In the genomic region with DNA sequence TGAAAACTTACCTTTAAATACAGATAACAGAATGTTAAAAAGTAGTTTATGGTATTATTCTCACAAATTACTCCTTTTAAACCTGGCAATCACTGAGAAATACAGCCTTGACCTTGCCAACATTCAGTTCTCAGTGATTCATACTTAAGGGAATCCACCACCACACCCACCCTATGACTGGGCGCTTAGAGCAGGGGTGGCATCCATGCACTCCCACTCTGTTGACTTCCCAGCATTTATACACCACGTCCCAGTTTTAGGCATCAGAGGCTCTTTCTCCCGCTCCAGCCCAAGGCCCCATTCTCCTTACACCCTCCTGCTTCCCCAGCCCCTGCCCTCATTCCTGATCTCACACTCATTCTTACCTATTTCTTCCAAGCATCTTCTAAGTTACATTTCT, we compare ENCODE assay signal across 11 cellular contexts. TPM values are rescaled to one million over a fixed set of nuclear protein-coding genes. Genes with fewer than 3 reads are reported as not detected.
DNase-seq lines count a peak whose midpoint lies in the region; ATAC-seq and TF ChIP-seq lines count a peak whose summit lies in the region.
"Had no signal": no experiment of that assay in that cellular context is flagged by ENCODE, and none has a peak within 500 bp of the region (broad histone marks: within the 10 kb centered on the region; RNA-seq: fewer than 3 reads in every experiment).

No MANE protein-coding gene starts in this region.

- no peak for TF ChIP-seq POLR2A in upper lobe of left lung (IDR thresholded peaks at IDR 0.05)

- peaks cover 14% of the 10 kb centered on the region for H3K36me3 Mint-ChIP-seq in activated naive CD4-positive, alpha-beta T cell treated with anti-CD3 and anti-CD28 coated beads for 36 hours (ENCODE audit: low read depth)

- H3K9me3 Mint-ChIP-seq in activated naive CD4-positive, alpha-beta T cell treated with anti-CD3 and anti-CD28 coated beads for 36 hours: no peaks in the 10 kb centered on the region
- H3K9me3 Mint-ChIP-seq: T-helper 2 cell treated with Interferon-gamma antibody and Interleukin-4, amounts not matched to agents 5 μg/mL and 100 μg/mL, for 36 hours had no signal

- peak; percentile 44 for DNase-seq in activated naive CD4-positive, alpha-beta T cell treated with anti-CD3 and anti-CD28 coated beads for 36 hours
- DNase-seq in activated naive CD4-positive, alpha-beta T cell treated with anti-CD3 and anti-CD28 coated beads, Interleukin-2, amount 50 U/mL, for 16 hours: no peak
- DNase-seq in ascending aorta (ENCODE audit: low spot score in 2 of 2) (peak; percentile 39 to 91), kidney tubule cell (ENCODE audit: low spot score) (peak; percentile 85), upper lobe of left lung (no peak), occipital lobe (lab: John Stamatoyannopoulos, UW) (no peak)
- DNase-seq in activated CD8-positive, alpha-beta memory T cell treated with anti-CD3 and anti-CD28 coated beads, Interleukin-2, amount 50 U/mL, for 4 hours: no peak
- DNase-seq in activated CD4-positive, CD25-positive, alpha-beta regulatory T cell treated with anti-CD3 and anti-CD28 coated beads, Interleukin-2, amount 50 U/mL, for 72 hours: no peak
- DNase-seq: KBM-7 had no signal

- ATAC-seq in upper lobe of left lung (ENCODE audit: low FRiP score in 2 of 2): peak; percentile 69 to 70

- H3K4me3 ChIP-seq in ascending aorta: no peak overlapping the region
- no peak overlapping the region for H3K4me3 ChIP-seq in upper lobe of left lung

- no peak overlapping the region for H3K4me3 Mint-ChIP-seq in activated naive CD4-positive, alpha-beta T cell treated with anti-CD3 and anti-CD28 coated beads for 36 hours
- H3K4me3 Mint-ChIP-seq: T-helper 2 cell treated with Interferon-gamma antibody and Interleukin-4, amounts not matched to agents 5 μg/mL and 100 μg/mL, for 36 hours had no signal

- peaks cover 14 to 61% of the 10 kb centered on the region in 2 donors for H3K4me1 ChIP-seq in ascending aorta
- H3K4me1 ChIP-seq in upper lobe of left lung: peaks cover 56 to 75% (median 61%) of the 10 kb centered on the region in 4 donors

- H3K27ac ChIP-seq in ascending aorta (peak overlapping the region; percentile 82 to 84), upper lobe of left lung (peak overlapping the region in 3 of 4 donors; percentile 34 to 86 (median 73))
- H3K27ac ChIP-seq: C4-2B had no signal

- H3K9me3 ChIP-seq in ascending aorta (no peaks in the 10 kb centered on the region), upper lobe of left lung (no peaks in the 10 kb centered on the region)

- H3K27ac Mint-ChIP-seq in activated naive CD4-positive, alpha-beta T cell treated with anti-CD3 and anti-CD28 coated beads for 36 hours: no peak overlapping the region
- H3K27ac Mint-ChIP-seq: T-helper 2 cell treated with Interferon-gamma antibody and Interleukin-4, amounts not matched to agents 5 μg/mL and 100 μg/mL, for 36 hours had no signal

- TF ChIP-seq EP300 in upper lobe of left lung (IDR thresholded peaks at IDR 0.05): peak in 2 of 4 donors; percentile 12 to 33

- 64 to 78% methylated on average over 3 of the region's 3 CpGs for WGBS in upper lobe of left lung, 2 donors

- peaks cover 21% of the 10 kb centered on the region for H3K4me1 Mint-ChIP-seq in activated naive CD4-positive, alpha-beta T cell treated with anti-CD3 and anti-CD28 coated beads for 36 hours (ENCODE audit: low read depth)

- no peaks in the 10 kb centered on the region for H3K27me3 Mint-ChIP-seq in activated naive CD4-positive, alpha-beta T cell treated with anti-CD3 and anti-CD28 coated beads for 36 hours (ENCODE audit: low read depth)

- CTCF ChIA-PET in activated naive CD4-positive, alpha-beta T cell treated with anti-CD3 and anti-CD28 coated beads for 36 hours (lab: Charles Lee): no interaction called here

- H3K27me3 ChIP-seq in ascending aorta (no peaks in the 10 kb centered on the region), upper lobe of left lung (no peaks in the 10 kb centered on the region)

- intact Hi-C loops in activated naive CD4-positive, alpha-beta T cell treated with anti-CD3 and anti-CD28 coated beads for 36 hours (cut with micrococcal nuclease): no loop called here
- intact Hi-C loops in ascending aorta (cut with DNase I): loop anchor here (1.0 kb wide), 1 partner anchor 15 kb away; no protein-coding TSS in a partner anchor

- TF ChIP-seq CTCF in ascending aorta (IDR thresholded peaks at IDR 0.05): no peak
- no peak for TF ChIP-seq CTCF in upper lobe of left lung (IDR thresholded peaks at IDR 0.05)

- H3K36me3 ChIP-seq in ascending aorta: no peaks in the 10 kb centered on the region
- H3K36me3 ChIP-seq in upper lobe of left lung: peaks cover 0 to 15% (median 1%) of the 10 kb centered on the region in 4 donors

RNA-seq across cellular contexts. Expression of a gene that starts 16.3 kb away (rescaled TPM):
- total RNA-seq in activated naive CD4-positive, alpha-beta T cell treated with anti-CD3 and anti-CD28 coated beads for 36 hours: 10 to 100 TPM; 39.9 to 42.2 TPM
- total RNA-seq in ascending aorta (31.3 TPM), upper lobe of left lung (10 to 100 TPM; 29.2 to 38.0 (median 32.5) TPM), occipital lobe (3.4 TPM)

Comparison
In these comparisons a context has a peak if more than half of its experiments do, and no peak if none do; other contexts are left out.
1. DNase-seq: peak in activated naive CD4-positive, alpha-beta T cell treated with anti-CD3 and anti-CD28 coated beads for 36 hours (single experiment), ascending aorta (2 of 2) and kidney tubule cell (single experiment); none in activated naive CD4-positive, alpha-beta T cell treated with anti-CD3 and anti-CD28 coated beads, Interleukin-2, amount 50 U/mL, for 16 hours (single experiment), upper lobe of left lung (0 of 2), activated CD8-positive, alpha-beta memory T cell treated with anti-CD3 and anti-CD28 coated beads, Interleukin-2, amount 50 U/mL, for 4 hours (single experiment), occipital lobe (single experiment) and activated CD4-positive, CD25-positive, alpha-beta regulatory T cell treated with anti-CD3 and anti-CD28 coated beads, Interleukin-2, amount 50 U/mL, for 72 hours (single experiment).